ENCODE assay signal across 26 cellular contexts in the genomic region with DNA sequence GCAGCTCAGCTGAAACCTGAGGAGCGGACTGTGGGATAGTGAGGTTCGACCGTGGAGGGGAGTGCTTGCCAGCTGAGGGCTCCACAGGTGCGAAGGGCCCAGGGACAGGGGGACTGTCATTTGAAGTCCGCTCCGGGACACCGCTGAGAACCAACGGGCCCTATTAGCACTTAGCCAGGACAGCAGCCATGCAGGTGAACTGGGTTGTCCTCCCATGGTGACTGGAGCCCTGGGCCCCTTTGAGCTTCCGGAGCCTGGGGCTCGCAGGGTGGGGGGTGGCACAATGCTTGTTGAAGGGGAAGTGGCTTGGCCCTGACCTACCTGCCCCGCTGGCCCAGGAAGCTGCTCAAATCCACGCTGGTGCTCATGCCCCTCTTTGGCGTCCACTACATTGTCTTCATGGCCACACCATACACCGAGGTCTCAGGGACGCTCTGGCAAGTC. TPM values are rescaled to one million over a fixed set of nuclear protein-coding genes. Genes with fewer than 3 reads are reported as not detected.
"Had no signal": no experiment of that assay in that cellular context is flagged by ENCODE, and none has a peak within 500 bp of the region (broad histone marks: within the 10 kb centered on the region; RNA-seq: fewer than 3 reads in every experiment).

No MANE protein-coding gene starts in this region.

- H3K9me3 ChIP-seq: adrenal gland, breast epithelium, MG63, Peyer's patch had no signal

- H3K9me3 Mint-ChIP-seq: activated B cell treated with CpG ODN at 0.5 μM for 24 hours; activated CD4-positive, alpha-beta memory T cell treated with anti-CD3 and anti-CD28 coated beads for 36 hours; activated CD4-positive, alpha-beta T cell treated with anti-CD3 and anti-CD28 coated beads, Interleukin-2, amount 10 ng/mL, durations not matched to agents 7 days and 5 days; activated naive CD4-positive, alpha-beta T cell treated with anti-CD3 and anti-CD28 coated beads for 36 hours; activated T-cell treated with anti-CD3 and anti-CD28 coated beads, Interleukin-2, amount 50 U/mL, for 4 hours; T-cell had no signal

- H3K4me3 Mint-ChIP-seq: activated B cell treated with CpG ODN at 0.5 μM for 24 hours; activated CD4-positive, alpha-beta memory T cell treated with anti-CD3 and anti-CD28 coated beads for 36 hours; activated CD4-positive, alpha-beta T cell treated with anti-CD3 and anti-CD28 coated beads, Interleukin-2, amount 10 ng/mL, durations not matched to agents 7 days and 5 days; activated naive CD4-positive, alpha-beta T cell treated with anti-CD3 and anti-CD28 coated beads for 36 hours; activated naive CD8-positive, alpha-beta T cell; activated T-cell treated with anti-CD3 and anti-CD28 coated beads, Interleukin-2, amount 50 U/mL, for 4 hours; T-cell had no signal

- H3K36me3 ChIP-seq: adrenal gland, breast epithelium, MG63, Peyer's patch had no signal

- DNase-seq: activated B cell treated with CpG ODN at 0.5 μM for 24 hours; activated CD4-positive, alpha-beta memory T cell treated with anti-CD3 and anti-CD28 coated beads for 36 hours; activated CD4-positive, alpha-beta T cell treated with anti-CD3 and anti-CD28 coated beads, Interleukin-2, amount 10 ng/mL, durations not matched to agents 7 days and 5 days; activated CD8-positive, alpha-beta memory T cell treated with anti-CD3 and anti-CD28 coated beads for 24 hours; activated effector memory CD4-positive, alpha-beta T cell treated with anti-CD3 and anti-CD28 coated beads, Interleukin-2, amount 50 U/mL, for 16 hours; activated naive CD4-positive, alpha-beta T cell treated with anti-CD3 and anti-CD28 coated beads for 36 hours; activated T-cell treated with anti-CD3 and anti-CD28 coated beads, Interleukin-2, amount 50 U/mL, for 4 hours; anterior cingulate cortex; MG63; NCI-H1105; NCI-H1436; NCI-H1694 treated with DMSO at 0.1 percent for 48 hours; NCI-H2081; NCI-H510A treated with DMSO at 0.1 percent for 48 hours; NCI-H69; NK-92 treated with Interleukin-12 subunit alpha and Interleukin-12 subunit beta, amount 100 ng/mL, for 24 hours; Peyer's patch; SIG-M5; T-cell; T-helper 2 cell; T1000 had no signal

- H3K27me3 ChIP-seq: MG63 had no signal

- H3K27ac Mint-ChIP-seq: activated B cell treated with CpG ODN at 0.5 μM for 24 hours; activated CD4-positive, alpha-beta memory T cell treated with anti-CD3 and anti-CD28 coated beads for 36 hours; activated CD4-positive, alpha-beta T cell treated with anti-CD3 and anti-CD28 coated beads, Interleukin-2, amount 10 ng/mL, durations not matched to agents 7 days and 5 days; activated naive CD4-positive, alpha-beta T cell treated with anti-CD3 and anti-CD28 coated beads for 36 hours; activated naive CD8-positive, alpha-beta T cell; T-cell had no signal

- FAIRE-seq: TTC549 had no signal

- H3K36me3 Mint-ChIP-seq: activated CD4-positive, alpha-beta memory T cell treated with anti-CD3 and anti-CD28 coated beads for 36 hours; activated naive CD8-positive, alpha-beta T cell; T-cell had no signal

- H3K27ac ChIP-seq: adrenal gland, breast epithelium, Peyer's patch, RWPE1 had no signal

- H3K4me3 ChIP-seq: adrenal gland, breast epithelium, MG63, Peyer's patch had no signal

- H3K4me1 ChIP-seq: breast epithelium had no signal

- ATAC-seq: activated T-cell treated with anti-CD3 and anti-CD28 coated beads, Interleukin-2, amount 50 U/mL, for 4 hours; T-cell had no signal

RNA-seq across cellular contexts. Expression of a gene that starts 24.7 kb away (rescaled TPM):
- total RNA-seq: activated B cell treated with CpG ODN at 0.5 μM for 24 hours; activated CD4-positive, alpha-beta memory T cell treated with anti-CD3 and anti-CD28 coated beads for 36 hours; activated CD4-positive, alpha-beta T cell treated with anti-CD3 and anti-CD28 coated beads, Interleukin-2, amount 10 ng/mL, durations not matched to agents 7 days and 5 days; activated naive CD4-positive, alpha-beta T cell treated with anti-CD3 and anti-CD28 coated beads for 36 hours; activated T-cell treated with anti-CD3 and anti-CD28 coated beads, Interleukin-2, amount 50 U/mL, for 4 hours had no signal

RNA-seq across cellular contexts. Expression of a gene that starts 39.0 kb away (rescaled TPM):
- total RNA-seq: activated B cell treated with CpG ODN at 0.5 μM for 24 hours; activated CD4-positive, alpha-beta memory T cell treated with anti-CD3 and anti-CD28 coated beads for 36 hours; activated CD4-positive, alpha-beta T cell treated with anti-CD3 and anti-CD28 coated beads, Interleukin-2, amount 10 ng/mL, durations not matched to agents 7 days and 5 days; activated naive CD4-positive, alpha-beta T cell treated with anti-CD3 and anti-CD28 coated beads for 36 hours; activated T-cell treated with anti-CD3 and anti-CD28 coated beads, Interleukin-2, amount 50 U/mL, for 4 hours; T-cell had no signal
